In genomic region chr10:17276756-17277424, GRCh38 we compare ENCODE assay signal across 1 cellular context.
TF ChIP-seq lines count a peak whose summit lies in the region.

No MANE protein-coding gene starts in this region.

TF ChIP-seq in GM12878, 131 proteins besides CTCF, POLR2A, EP300 and RAD21:
- TF ChIP-seq GATAD2B (conservative IDR thresholded peaks at IDR 0.05; ENCODE audit: low read depth), result no peak
- no peak for TF ChIP-seq SUZ12 (IDR thresholded peaks at IDR 0.05; ENCODE audit: unreplicated experiment)
- no peak for TF ChIP-seq SPI1 (IDR thresholded peaks at IDR 0.05; ENCODE audit: borderline replicate concordance, insufficient read depth, low read depth, low read length)
- no peak for TF ChIP-seq STAT3 (IDR thresholded peaks at IDR 0.05; ENCODE audit: low read depth, low read length)
- no peak for TF ChIP-seq BACH1 (IDR thresholded peaks at IDR 0.05; ENCODE audit: borderline replicate concordance)
- TF ChIP-seq LARP7 (IDR thresholded peaks at IDR 0.05), result no peak
- TF ChIP-seq NKRF (conservative IDR thresholded peaks at IDR 0.05), result no peak
- TF ChIP-seq TARDBP (IDR thresholded peaks at IDR 0.05; ENCODE audit: borderline replicate concordance), result no peak
- no peak for TF ChIP-seq E2F4 (IDR thresholded peaks at IDR 0.05; ENCODE audit: low read depth, low read length)
- TF ChIP-seq CEBPZ (IDR thresholded peaks at IDR 0.05; ENCODE audit: low read depth, low read length), result no peak
- TF ChIP-seq RBBP5 (conservative IDR thresholded peaks at IDR 0.05), result no peak
- no peak for TF ChIP-seq NBN (IDR thresholded peaks at IDR 0.05)
- TF ChIP-seq MTA3 (IDR thresholded peaks at IDR 0.05; ENCODE audit: borderline replicate concordance, low read length), result no peak
- no peak for TF ChIP-seq ATF3 (IDR thresholded peaks at IDR 0.05; ENCODE audit: borderline replicate concordance, extremely low read depth, low read depth, low read length)
- TF ChIP-seq ESRRA (IDR thresholded peaks at IDR 0.05; ENCODE audit: low read length), result no peak
- TF ChIP-seq SMC3 (IDR thresholded peaks at IDR 0.05; ENCODE audit: borderline replicate concordance, low read length), result no peak
- TF ChIP-seq CREM (IDR thresholded peaks at IDR 0.05; ENCODE audit: low read depth), result no peak
- TF ChIP-seq ZBTB33 (IDR thresholded peaks at IDR 0.05), result no peak
